In genomic region chr15:74307827-74308642, GRCh38 we compare ENCODE assay signal across 7 cellular contexts. TPM values are rescaled to one million over a fixed set of nuclear protein-coding genes. Genes with fewer than 3 reads are reported as not detected.
DNase-seq lines count a peak whose midpoint lies in the region; ATAC-seq and TF ChIP-seq lines count a peak whose summit lies in the region.

No MANE protein-coding gene starts in this region.

- peak; percentile 45 to 47 for TF ChIP-seq CTCF in left lung (IDR thresholded peaks at IDR 0.05)
- peak; percentile 73 for TF ChIP-seq CTCF in thoracic aorta (IDR thresholded peaks at IDR 0.05)

- intact Hi-C loops in left lung (cut with DNase I) = loop anchor here (2.0 to 10.0 kb wide), 2 partner anchors 181 to 183 kb away; no protein-coding TSS in a partner anchor

- no peaks in the 10 kb centered on the region for H3K36me3 ChIP-seq in left lung
- H3K36me3 ChIP-seq in thoracic aorta = no peaks in the 10 kb centered on the region

- in situ Hi-C loops in G401 (cut with HindIII; ENCODE audit: low sequenced_read_pairs) = no loop called here

- peak; percentile 75 for DNase-seq in G401 (ENCODE audit: low spot score)
- DNase-seq in LHCN-M2 (ENCODE audit: low read depth) = peak; percentile 51
- peak; percentile 36 for DNase-seq in RKO (ENCODE audit: low spot score)
- peak; percentile 70 for DNase-seq in cerebellum (ENCODE audit: low spot score)
- DNase-seq in left lung = peak in 1 of 2 donors; percentile 33
- DNase-seq in thoracic aorta (ENCODE audit: low spot score) = no peak

- no peak overlapping the region for H3K27ac ChIP-seq in left lung
- no peak overlapping the region for H3K27ac ChIP-seq in thoracic aorta

- H3K9me3 ChIP-seq in left lung (no peaks in the 10 kb centered on the region), thoracic aorta (no peaks in the 10 kb centered on the region)

- H3K4me1 ChIP-seq in left lung (no peaks in the 10 kb centered on the region), thoracic aorta (ENCODE audit: control insufficient read depth in 1 of 2, low read depth in 2 of 2) (no peaks in the 10 kb centered on the region)

- ATAC-seq in left lung = peak; percentile 83
- no peak for ATAC-seq in thoracic aorta (ENCODE audit: insufficient number of reproducible peaks, low FRiP score, low read depth)
- ATAC-seq in HG03175 (IDR thresholded peaks at IDR 0.05; ENCODE audit: unreplicated experiment) = no peak

- H3K27me3 ChIP-seq in left lung = peaks cover 0 to 69% of the 10 kb centered on the region in 2 donors
- H3K27me3 ChIP-seq in thoracic aorta (replicated peaks; ENCODE audit: insufficient read depth) = no peaks in the 10 kb centered on the region

- H3K4me3 ChIP-seq in left lung = no peak overlapping the region
- no peak overlapping the region for H3K4me3 ChIP-seq in thoracic aorta

RNA-seq across cellular contexts. Expression of gene CYP11A1, which starts 59.4 kb away (rescaled TPM):
- total RNA-seq in G401 (2014; rRNA removed; shearing (Covaris generic)) = not detected in 2 replicates
- total RNA-seq in LHCN-M2 (2014; rRNA removed) = not detected in 2 replicates
- not detected for polyA plus RNA-seq in LHCN-M2 (2012)
- 0.54 TPM for total RNA-seq in cerebellum
- total RNA-seq in left lung = under 1 TPM; 0.34 to 0.64 TPM
- total RNA-seq in thoracic aorta = not detected
